In the genomic region with DNA sequence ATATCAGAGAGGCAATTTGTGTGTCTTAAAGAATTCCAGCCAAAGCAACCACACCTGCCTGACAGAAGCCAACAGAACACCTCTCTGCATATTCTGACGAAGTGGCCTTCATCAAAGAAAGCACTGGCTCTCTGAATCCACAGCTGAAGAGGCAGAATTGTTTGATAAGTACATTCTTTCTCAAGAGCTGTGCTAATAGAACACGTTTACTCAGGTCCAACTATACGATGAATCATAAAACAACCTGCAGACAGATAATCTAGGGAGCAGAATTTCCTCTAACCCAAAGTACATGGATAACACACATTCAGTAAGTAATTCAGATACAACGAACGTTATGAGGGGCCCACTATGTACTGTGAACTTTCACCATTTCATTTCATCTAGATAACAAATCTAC, we compare ENCODE assay signal across 19 cellular contexts.
"Had no signal": no experiment of that assay in that cellular context is flagged by ENCODE, and none has a peak within 500 bp of the region (broad histone marks: within the 10 kb centered on the region; RNA-seq: fewer than 3 reads in every experiment).

No MANE protein-coding gene starts in this region.

- H3K4me3 ChIP-seq: esophagus squamous epithelium, ovary, thoracic aorta had no signal

- H3K36me3 Mint-ChIP-seq: activated CD8-positive, alpha-beta memory T cell treated with anti-CD3 and anti-CD28 coated beads, Interleukin-2, amount 10 ng/mL, durations not matched to agents 7 days and 5 days; activated naive CD8-positive, alpha-beta T cell; memory B cell had no signal

- H3K4me3 Mint-ChIP-seq: activated CD8-positive, alpha-beta memory T cell treated with anti-CD3 and anti-CD28 coated beads, Interleukin-2, amount 10 ng/mL, durations not matched to agents 7 days and 5 days; activated naive CD8-positive, alpha-beta T cell; activated T-cell treated with anti-CD3 and anti-CD28 coated beads, Interleukin-2, amount 50 U/mL, for 24 hours; memory B cell; neural crest cell; stimulated activated naive CD8-positive, alpha-beta T cell treated with anti-CD3 and anti-CD28 coated beads, Interleukin-15, amount 100 ng/mL, for 72 hours had no signal

- H3K9me3 Mint-ChIP-seq: activated T-cell treated with anti-CD3 and anti-CD28 coated beads, Interleukin-2, amount 50 U/mL, for 24 hours; memory B cell; stimulated activated naive CD8-positive, alpha-beta T cell treated with anti-CD3 and anti-CD28 coated beads, Interleukin-15, amount 100 ng/mL, for 72 hours had no signal

- ATAC-seq: activated CD8-positive, alpha-beta memory T cell treated with anti-CD3 and anti-CD28 coated beads, Interleukin-2, amount 10 ng/mL, durations not matched to agents 7 days and 5 days; left lobe of liver; stimulated activated naive CD8-positive, alpha-beta T cell treated with anti-CD3 and anti-CD28 coated beads, Interleukin-15, amount 100 ng/mL, for 72 hours had no signal

- H3K4me1 Mint-ChIP-seq: activated CD8-positive, alpha-beta memory T cell treated with anti-CD3 and anti-CD28 coated beads, Interleukin-2, amount 10 ng/mL, durations not matched to agents 7 days and 5 days; memory B cell; neural crest cell; stimulated activated naive CD8-positive, alpha-beta T cell treated with anti-CD3 and anti-CD28 coated beads, Interleukin-15, amount 100 ng/mL, for 72 hours had no signal

- H3K27ac ChIP-seq: brain microvascular endothelial cell, esophagus squamous epithelium, ovary, thoracic aorta had no signal

- DNase-seq: activated CD4-positive, alpha-beta T cell treated with anti-CD3 and anti-CD28 coated beads for 1 hour; activated CD4-positive, alpha-beta T cell treated with anti-CD3 and anti-CD28 coated beads, Interleukin-2, amount 50 U/mL, for 48 hours; activated CD8-positive, alpha-beta memory T cell treated with anti-CD3 and anti-CD28 coated beads, Interleukin-2, amount 10 ng/mL, durations not matched to agents 7 days and 5 days; activated gamma-delta T cell; activated T-cell treated with anti-CD3 and anti-CD28 coated beads, Interleukin-2, amount 50 U/mL, for 24 hours; brain microvascular endothelial cell; esophagus squamous epithelium; foreskin melanocyte; head of caudate nucleus; ovary; retina; stimulated activated CD4-positive, alpha-beta T cell treated with anti-CD3 and anti-CD28 coated beads, Interleukin-4, amount 100 ng/mL, for 4 hours; stimulated activated naive CD8-positive, alpha-beta T cell treated with anti-CD3 and anti-CD28 coated beads, Interleukin-15, amount 100 ng/mL, for 72 hours; T1000 had no signal

- H3K9me3 ChIP-seq: esophagus squamous epithelium, ovary, thoracic aorta had no signal

- H3K27ac Mint-ChIP-seq: activated CD8-positive, alpha-beta memory T cell treated with anti-CD3 and anti-CD28 coated beads, Interleukin-2, amount 10 ng/mL, durations not matched to agents 7 days and 5 days; activated naive CD8-positive, alpha-beta T cell; activated T-cell treated with anti-CD3 and anti-CD28 coated beads, Interleukin-2, amount 50 U/mL, for 24 hours; memory B cell; stimulated activated naive CD8-positive, alpha-beta T cell treated with anti-CD3 and anti-CD28 coated beads, Interleukin-15, amount 100 ng/mL, for 72 hours had no signal

- H3K27me3 ChIP-seq: brain microvascular endothelial cell, ovary had no signal

- H3K36me3 ChIP-seq: brain microvascular endothelial cell, esophagus squamous epithelium, ovary, thoracic aorta had no signal
